ENCODE assay signal across 22 cellular contexts in the genomic region with DNA sequence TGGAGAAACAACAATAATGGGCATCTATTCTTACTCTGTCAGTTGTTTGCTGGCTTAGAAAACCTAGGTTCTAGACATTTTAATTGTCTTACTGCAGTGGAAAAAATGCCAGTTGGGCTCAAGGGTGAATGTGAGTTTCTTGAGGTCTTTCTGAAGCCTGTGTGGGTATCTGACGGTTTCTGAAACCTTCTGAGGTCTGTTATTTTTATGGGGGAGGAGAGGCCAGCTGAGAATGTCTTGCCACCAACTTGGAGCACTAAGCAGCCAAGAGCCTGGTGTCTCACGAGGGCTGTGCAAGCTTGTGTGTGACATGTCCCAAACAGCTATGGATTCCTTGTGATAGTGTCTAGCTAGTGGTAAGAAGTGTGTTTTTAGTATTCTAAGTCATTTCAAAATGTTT. TPM values are rescaled to one million over a fixed set of nuclear protein-coding genes. Genes with fewer than 3 reads are reported as not detected.
DNase-seq lines count a peak whose midpoint lies in the region; ATAC-seq, FAIRE-seq and TF ChIP-seq lines count a peak whose summit lies in the region.
"Had no signal": no experiment of that assay in that cellular context is flagged by ENCODE, and none has a peak within 500 bp of the region (broad histone marks: within the 10 kb centered on the region; RNA-seq: fewer than 3 reads in every experiment).

No MANE protein-coding gene starts in this region.

- TF ChIP-seq EP300 in HepG2 (IDR thresholded peaks at IDR 0.05; ENCODE audit: low read depth in 2 of 2, low read length in 2 of 2) (no peak), HepG2 (CRISPR knock-in tag; IDR thresholded peaks at IDR 0.05; ENCODE audit: borderline replicate concordance) (no peak)

- H3K27ac Mint-ChIP-seq in T-cell, result no peak overlapping the region
- H3K27ac Mint-ChIP-seq: CD4-positive, alpha-beta T cell had no signal

- H3K4me1 ChIP-seq in HepG2 (ENCODE audit: insufficient read depth, low read length), result peaks cover 47% of the 10 kb centered on the region

- no peaks in the 10 kb centered on the region for H4K20me1 ChIP-seq in HepG2 (ENCODE audit: insufficient read depth, low read length)
- H4K20me1 ChIP-seq: BLaER1 had no signal

- POLR2A ChIA-PET in HepG2 (lab: Yijun Ruan, JAX), result interaction anchor here (0.8 to 2.0 kb wide), 4 partner anchors 24 to 28 kb away, joined by 3 to 11 read pairs (median 6); partner anchors contain the start of gene DDC
- POLR2A ChIA-PET in T-cell (lab: Charles Lee), result no interaction called here

- no peak overlapping the region for H2AFZ ChIP-seq in HepG2 (ENCODE audit: low read length)

- H3K27me3 Mint-ChIP-seq in T-cell, result peaks cover 3 to 8% of the 10 kb centered on the region in 2 donors

- intact Hi-C loops in HepG2 (cut with micrococcal nuclease; ENCODE audit: unreplicated experiment), result no loop called here

- no peak for TF ChIP-seq POLR2A in HepG2 (IDR thresholded peaks at IDR 0.05; ENCODE audit: insufficient read depth in 1 of 2, low read depth in 2 of 2, low read length in 2 of 2)

- no peak overlapping the region for H3K27ac ChIP-seq in HepG2 (ENCODE audit: extremely low read length, insufficient read depth, low read length)
- H3K27ac ChIP-seq: BLaER1 had no signal

- no peak overlapping the region for H3K4me3 ChIP-seq in HepG2 (replicated peaks in 1 of 3; ENCODE audit: insufficient read depth in 1 of 3, low read depth in 2 of 3, low read length in 3 of 3)
- H3K4me3 ChIP-seq: BLaER1 had no signal

- no peaks in the 10 kb centered on the region for H3K79me2 ChIP-seq in HepG2 (ENCODE audit: insufficient read depth, low read length)

- CTCF ChIA-PET in HepG2 (lab: Yijun Ruan, JAX; ENCODE audit: low intra/inter-chr PET ratio, low total read pairs), result no interaction called here
- CTCF ChIA-PET in T-cell (lab: Charles Lee), result no interaction called here

- H3K4me2 ChIP-seq in HepG2 (ENCODE audit: low read depth, low read length), result peak overlapping the region; percentile 46; the same call in 1 of the 2 replicates
- H3K4me2 ChIP-seq: BLaER1, SK-N-SH had no signal

- no peak for DNase-seq in HepG2 (ENCODE audit: low spot score)
- DNase-seq in T-cell, result no peak
- DNase-seq: CD4-positive, alpha-beta T cell; COR-L47; DMS79; KG1; NCI-H1105; NCI-H146; NCI-H2029; NCI-H2227 treated with DMSO at 0.1 percent for 48 hours; NCI-H510A; NCI-H748 treated with DMSO at 0.1 percent for 48 hours; SIG-M5; SK-N-SH had no signal

- no peak for TF ChIP-seq CTCF in HepG2 (CRISPR knock-in tag; IDR thresholded peaks at IDR 0.05)

- FAIRE-seq in HepG2 (lab: Jason Lieb, UNC), result no peak

- no TSS peak for BruUV-seq in HepG2 (replicated peaks; lab: Mats Ljungman, UMichigan)

- no peak overlapping the region for H3K9ac ChIP-seq in HepG2 (ENCODE audit: insufficient read depth, low read depth, low read length)
- H3K9ac ChIP-seq: BLaER1, SK-N-SH had no signal

- no peaks in the 10 kb centered on the region for H3K27me3 ChIP-seq in HepG2 (ENCODE audit: control insufficient read depth in 1 of 2, insufficient read depth in 2 of 2, low read length in 2 of 2)
- H3K27me3 ChIP-seq: BLaER1 had no signal

- TF ChIP-seq RAD21 in HepG2 (CRISPR knock-in tag; IDR thresholded peaks at IDR 0.05), result no peak

- WGBS in HepG2 (ENCODE audit: low lambda C conversion rate), result 89% methylated on average over 2 of the region's 2 CpGs

- H3K36me3 ChIP-seq in HepG2 (replicated peaks in 1 of 2; ENCODE audit: control insufficient read depth in 1 of 2, insufficient read depth in 2 of 2, low read length in 2 of 2), result no peaks in the 10 kb centered on the region

- no peak overlapping the region for H3K4me3 Mint-ChIP-seq in T-cell
- H3K4me3 Mint-ChIP-seq: CD4-positive, alpha-beta T cell had no signal

- in situ Hi-C loops in HepG2 (cut with HindIII; ENCODE audit: extremely low pct_ligation_motif_present, low pct_unique_long_range_greater_than_20kb), result no loop called here

- peaks cover 8% of the 10 kb centered on the region for H3K36me3 Mint-ChIP-seq in T-cell

- H3K9me3 ChIP-seq in HepG2 (ENCODE audit: low read length), result peaks cover under 1% of the 10 kb centered on the region; the same call in 1 of the 2 replicates
- H3K9me3 ChIP-seq: SK-N-SH had no signal

- peaks cover 2 to 4% (median 4%) of the 10 kb centered on the region in 3 donors for H3K4me1 Mint-ChIP-seq in T-cell

- H3K9me3 Mint-ChIP-seq in T-cell, result no peaks in the 10 kb centered on the region
- H3K9me3 Mint-ChIP-seq: CD4-positive, alpha-beta T cell had no signal

- ATAC-seq in GM18511 (IDR thresholded peaks at IDR 0.05; ENCODE audit: unreplicated experiment), result peak; percentile 27
- ATAC-seq in GM18873 (IDR thresholded peaks at IDR 0.05; ENCODE audit: low FRiP score, unreplicated experiment), result peak; percentile 34
- ATAC-seq in HG03432 (IDR thresholded peaks at IDR 0.05; ENCODE audit: unreplicated experiment), result peak; percentile 28
- no peak for ATAC-seq in HepG2
- no peak for ATAC-seq in T-cell (replicated peaks in 1 of 4)
- ATAC-seq in GM19455 (IDR thresholded peaks at IDR 0.05; ENCODE audit: unreplicated experiment), result no peak
- no peak for ATAC-seq in HG03460 (IDR thresholded peaks at IDR 0.05; ENCODE audit: unreplicated experiment)
- ATAC-seq: Panc1 had no signal

TF ChIP-seq in HepG2, 621 proteins besides CTCF, POLR2A, EP300 and RAD21 (continues in another document):
- TF ChIP-seq KAT2B (IDR thresholded peaks at IDR 0.05; ENCODE audit: borderline replicate concordance, low read depth, low read length) (no peak), HOXA3 (CRISPR knock-in tag; IDR thresholded peaks at IDR 0.05) (no peak)
- TF ChIP-seq, protein P1, sequence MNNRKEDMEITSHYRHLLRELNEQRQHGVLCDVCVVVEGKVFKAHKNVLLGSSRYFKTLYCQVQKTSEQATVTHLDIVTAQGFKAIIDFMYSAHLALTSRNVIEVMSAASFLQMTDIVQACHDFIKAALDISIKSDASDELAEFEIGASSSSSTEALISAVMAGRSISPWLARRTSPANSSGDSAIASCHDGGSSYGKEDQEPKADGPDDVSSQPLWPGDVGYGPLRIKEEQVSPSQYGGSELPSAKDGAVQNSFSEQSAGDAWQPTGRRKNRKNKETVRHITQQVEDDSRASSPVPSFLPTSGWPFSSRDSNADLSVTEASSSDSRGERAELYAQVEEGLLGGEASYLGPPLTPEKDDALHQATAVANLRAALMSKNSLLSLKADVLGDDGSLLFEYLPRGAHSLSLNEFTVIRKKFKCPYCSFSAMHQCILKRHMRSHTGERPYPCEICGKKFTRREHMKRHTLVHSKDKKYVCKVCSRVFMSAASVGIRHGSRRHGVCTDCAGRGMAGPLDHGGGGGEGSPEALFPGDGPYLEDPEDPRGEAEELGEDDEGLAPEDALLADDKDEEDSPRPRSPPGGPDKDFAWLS (CRISPR knock-in tag; IDR thresholded peaks at IDR 0.05; ENCODE audit: borderline replicate concordance), result no peak
- TF ChIP-seq, protein P2, sequence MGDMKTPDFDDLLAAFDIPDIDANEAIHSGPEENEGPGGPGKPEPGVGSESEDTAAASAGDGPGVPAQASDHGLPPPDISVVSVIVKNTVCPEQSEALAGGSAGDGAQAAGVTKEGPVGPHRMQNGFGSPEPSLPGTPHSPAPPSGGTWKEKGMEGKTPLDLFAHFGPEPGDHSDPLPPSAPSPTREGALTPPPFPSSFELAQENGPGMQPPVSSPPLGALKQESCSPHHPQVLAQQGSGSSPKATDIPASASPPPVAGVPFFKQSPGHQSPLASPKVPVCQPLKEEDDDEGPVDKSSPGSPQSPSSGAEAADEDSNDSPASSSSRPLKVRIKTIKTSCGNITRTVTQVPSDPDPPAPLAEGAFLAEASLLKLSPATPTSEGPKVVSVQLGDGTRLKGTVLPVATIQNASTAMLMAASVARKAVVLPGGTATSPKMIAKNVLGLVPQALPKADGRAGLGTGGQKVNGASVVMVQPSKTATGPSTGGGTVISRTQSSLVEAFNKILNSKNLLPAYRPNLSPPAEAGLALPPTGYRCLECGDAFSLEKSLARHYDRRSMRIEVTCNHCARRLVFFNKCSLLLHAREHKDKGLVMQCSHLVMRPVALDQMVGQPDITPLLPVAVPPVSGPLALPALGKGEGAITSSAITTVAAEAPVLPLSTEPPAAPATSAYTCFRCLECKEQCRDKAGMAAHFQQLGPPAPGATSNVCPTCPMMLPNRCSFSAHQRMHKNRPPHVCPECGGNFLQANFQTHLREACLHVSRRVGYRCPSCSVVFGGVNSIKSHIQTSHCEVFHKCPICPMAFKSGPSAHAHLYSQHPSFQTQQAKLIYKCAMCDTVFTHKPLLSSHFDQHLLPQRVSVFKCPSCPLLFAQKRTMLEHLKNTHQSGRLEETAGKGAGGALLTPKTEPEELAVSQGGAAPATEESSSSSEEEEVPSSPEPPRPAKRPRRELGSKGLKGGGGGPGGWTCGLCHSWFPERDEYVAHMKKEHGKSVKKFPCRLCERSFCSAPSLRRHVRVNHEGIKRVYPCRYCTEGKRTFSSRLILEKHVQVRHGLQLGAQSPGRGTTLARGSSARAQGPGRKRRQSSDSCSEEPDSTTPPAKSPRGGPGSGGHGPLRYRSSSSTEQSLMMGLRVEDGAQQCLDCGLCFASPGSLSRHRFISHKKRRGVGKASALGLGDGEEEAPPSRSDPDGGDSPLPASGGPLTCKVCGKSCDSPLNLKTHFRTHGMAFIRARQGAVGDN (CRISPR knock-in tag; IDR thresholded peaks at IDR 0.05), result no peak; the same call in none of the 2 replicates

RNA-seq across cellular contexts. Expression of gene DDC, which starts 24.2 kb away (rescaled TPM):
- total RNA-seq in HepG2 (2016; rRNA removed; fragmentation: Illumina TruSeq; extraction: Trizol), result 93.3 and 126 TPM in 2 replicates
- 23.4 and 29.3 TPM in 2 replicates for total RNA-seq in HepG2 (2016; cell fraction: cytosol; rRNA removed; fragmentation: Illumina TruSeq; extraction: Trizol; ENCODE audit: low read depth)
- 98.6 and 126 TPM in 2 replicates for total RNA-seq in HepG2 (2016; cell fraction: insoluble cytoplasmic fraction; rRNA removed; fragmentation: Illumina TruSeq; extraction: Trizol)
- 43.9 and 45.3 TPM in 2 replicates for total RNA-seq in HepG2 (2016; cell fraction: membrane; rRNA removed; fragmentation: Illumina TruSeq; extraction: Trizol)
- 63.9 and 66.7 TPM in 2 replicates for total RNA-seq in HepG2 (2016; cell fraction: nucleus; rRNA removed; fragmentation: Illumina TruSeq; extraction: Trizol)
- polyA plus RNA-seq in HepG2 (2011; rRNA removed), result 10.1 and 11.7 TPM in 2 replicates
- polyA plus RNA-seq in HepG2 (2011; cell fraction: cytosol; rRNA removed), result 10.8 and 11.7 TPM in 2 replicates
- polyA plus RNA-seq in HepG2 (2011; cell fraction: nucleus; rRNA removed), result 7.3 and 9.2 TPM in 2 replicates
- 25.0 and 51.6 TPM in 2 replicates for polyA plus RNA-seq in HepG2 (2012)
- 17.2 and 21.3 TPM in 2 replicates for polyA plus RNA-seq in HepG2 (2016; cell fraction: cytosol; fragmentation: Illumina TruSeq; extraction: Trizol; ENCODE audit: low read depth)
- 93.5 and 100 TPM in 2 replicates for polyA plus RNA-seq in HepG2 (2016; cell fraction: insoluble cytoplasmic fraction; fragmentation: Illumina TruSeq; extraction: Trizol; ENCODE audit: low read depth)
- polyA plus RNA-seq in HepG2 (2016; cell fraction: membrane; fragmentation: Illumina TruSeq; extraction: Trizol; ENCODE audit: low read depth), result 22.3 and 29.4 TPM in 2 replicates
- polyA plus RNA-seq in HepG2 (2016; cell fraction: nucleus; fragmentation: Illumina TruSeq; extraction: Trizol; ENCODE audit: insufficient read depth, low read depth), result 62.4 and 68.1 TPM in 2 replicates
- 14.2 TPM in 1 of 2 replicates, not detected in the other for polyA minus RNA-seq in HepG2 (2011; rRNA and poly(A)+ RNA removed; ENCODE audit: low replicate concordance)
- 6.2 and 7.7 TPM in 2 replicates for polyA minus RNA-seq in HepG2 (2011; cell fraction: cytosol; rRNA and poly(A)+ RNA removed)
- 10.3 and 12.4 TPM in 2 replicates for polyA minus RNA-seq in HepG2 (2011; cell fraction: nucleus; rRNA and poly(A)+ RNA removed)
- total RNA-seq in T-cell, result not detected
- total RNA-seq: A673; CD4-positive, alpha-beta T cell had no signal

Comparison
In these comparisons a context has a peak if more than half of its experiments do, and no peak if none do; other contexts are left out.
1. ATAC-seq: peak in GM18511 (single experiment), GM18873 (single experiment) and HG03432 (single experiment); none in HepG2 (single experiment), T-cell (0 of 4), GM19455 (single experiment) and HG03460 (single experiment).
2. RNA of gene DDC, which starts 24.2 kb away (total RNA-seq): 23.4 to 126 TPM in HepG2; not detected in T-cell; every median in the first group is over 10 times any median in the second.